Comparison of ENCODE assay signal across 23 cellular contexts in genomic region chr22:39132871-39133524, GRCh38. TPM values are rescaled to one million over a fixed set of nuclear protein-coding genes. Genes with fewer than 3 reads are reported as not detected.
DNase-seq lines count a peak whose midpoint lies in the region; ATAC-seq and TF ChIP-seq lines count a peak whose summit lies in the region.
"Had no signal": no experiment of that assay in that cellular context is flagged by ENCODE, and none has a peak within 500 bp of the region (broad histone marks: within the 10 kb centered on the region; RNA-seq: fewer than 3 reads in every experiment).

No MANE protein-coding gene starts in this region.

- H3K79me1 ChIP-seq in H9 (ENCODE audit: insufficient read depth, low read depth, low read length, poor library complexity, severe bottlenecking) = no peaks in the 10 kb centered on the region

- H3K36me3 ChIP-seq in left lung (peaks cover 0 to 18% of the 10 kb centered on the region in 2 donors), spleen (peaks cover 0 to 78% (median 26%) of the 10 kb centered on the region in 6 donors)
- H3K36me3 ChIP-seq: SJCRH30 had no signal

- H3K27me3 Mint-ChIP-seq in H9 (ENCODE audit: low read depth) (peaks cover 3% of the 10 kb centered on the region), chondrocyte (ENCODE audit: low read depth) (no peaks in the 10 kb centered on the region)
- H3K27me3 Mint-ChIP-seq: B cell; CD8-positive, alpha-beta memory T cell; IgD-negative memory B cell had no signal

- no peak for ATAC-seq in left lung
- ATAC-seq in GM19467 (IDR thresholded peaks at IDR 0.05; ENCODE audit: unreplicated experiment) = no peak
- ATAC-seq in Right ventricle myocardium inferior = no peak

- no peak overlapping the region for H2BK15ac ChIP-seq in H9 (ENCODE audit: low read depth, low read length)

- peaks cover 31 to 33% of the 10 kb centered on the region in 2 experiments for H3K4me1 Mint-ChIP-seq in H9
- peaks cover 12% of the 10 kb centered on the region for H3K4me1 Mint-ChIP-seq in chondrocyte (ENCODE audit: low read depth)
- H3K4me1 Mint-ChIP-seq: B cell had no signal

- H3K4ac ChIP-seq in H9 (ENCODE audit: low read depth, low read length) = no peak overlapping the region

- H3K23ac ChIP-seq in H9 (ENCODE audit: insufficient read length, low read depth, low read length) = no peak overlapping the region

- no peaks in the 10 kb centered on the region for H3K79me2 ChIP-seq in H9 (ENCODE audit: insufficient read depth, low read length)

- H2BK20ac ChIP-seq in H9 (ENCODE audit: low read depth, low read length, poor library complexity, severe bottlenecking) = no peak overlapping the region

- no peak overlapping the region for H2BK12ac ChIP-seq in H9 (ENCODE audit: insufficient read length, low read depth, low read length)

- H4K20me1 ChIP-seq in H9 (ENCODE audit: control insufficient read depth, insufficient read depth, insufficient read length) = no peaks in the 10 kb centered on the region

- H3K27me3 ChIP-seq in H9 (ENCODE audit: insufficient read depth, low read length) (no peaks in the 10 kb centered on the region), left lung (no peaks in the 10 kb centered on the region), spleen (replicated peaks in 1 of 7) (no peaks in the 10 kb centered on the region)
- H3K27me3 ChIP-seq: SJCRH30 had no signal

- H3T11ph ChIP-seq in H9 (ENCODE audit: low read length) = no peak overlapping the region

- no peak overlapping the region for H4K5ac ChIP-seq in H9 (ENCODE audit: insufficient read length, low read depth, low read length)

- H3K9ac ChIP-seq in H9 (ENCODE audit: extremely low read depth, insufficient read length, low read length) = no peak overlapping the region

- peaks cover 4% of the 10 kb centered on the region; the same call in 1 of the 2 replicates for H3K4me1 ChIP-seq in H9 (ENCODE audit: insufficient read depth, low read length)
- H3K4me1 ChIP-seq in left lung = peaks cover 0 to 10% of the 10 kb centered on the region in 2 donors
- H3K4me1 ChIP-seq in spleen = peaks cover 0 to 22% (median 9%) of the 10 kb centered on the region in 6 donors
- H3K4me1 ChIP-seq: SJCRH30 had no signal

- no peak overlapping the region for H3K4me2 ChIP-seq in H9 (ENCODE audit: insufficient read depth, insufficient read length, low read length)

- no CpG with 5 or more reads among the region's 22 CpGs for WGBS in H9 (ENCODE audit: extremely low coverage, insufficient read length, low lambda C conversion rate)
- 82 to 95% (median 93%) methylated on average over 18 to 22 of the region's 22 CpGs for WGBS in spleen, 5 donors

- H3K27ac ChIP-seq in H9 (ENCODE audit: insufficient read length, low read depth, low read length) (no peak overlapping the region), left lung (no peak overlapping the region), spleen (no peak overlapping the region)
- H3K27ac ChIP-seq: C4-2B, HL-60, SJCRH30 had no signal

- no peak overlapping the region for H4K8ac ChIP-seq in H9 (replicated peaks; ENCODE audit: insufficient read length, low read depth, low read length)

- H3K4me3 Mint-ChIP-seq in H9 = no peak overlapping the region
- H3K4me3 Mint-ChIP-seq in chondrocyte (ENCODE audit: unreplicated experiment) = no peak overlapping the region
- H3K4me3 Mint-ChIP-seq: B cell; CD8-positive, alpha-beta memory T cell had no signal

- intact Hi-C loops in left lung (cut with DNase I) (no loop called here), spleen (cut with DNase I; ENCODE audit: low total_unique reads) (no loop called here), Right ventricle myocardium inferior (cut with DNase I) (no loop called here)

- no peak for TF ChIP-seq POLR2A in spleen (IDR thresholded peaks at IDR 0.05)

- H2AK5ac ChIP-seq in H9 (ENCODE audit: insufficient read length, low read length) = no peak overlapping the region

- H3K14ac ChIP-seq in H9 (ENCODE audit: insufficient read depth, low read length) = no peak overlapping the region; the same call in 1 of the 2 replicates

- no peak overlapping the region for H3K56ac ChIP-seq in H9 (ENCODE audit: insufficient read length, low read depth, low read length)

- no peak overlapping the region for H2BK5ac ChIP-seq in H9 (ENCODE audit: insufficient read length, low read length)

- H3K36me3 Mint-ChIP-seq in H9 (ENCODE audit: insufficient read depth in 1 of 3, low read depth in 3 of 3) (no peaks in the 10 kb centered on the region; a peak in 2 of 7 replicates), chondrocyte (ENCODE audit: low read depth) (no peaks in the 10 kb centered on the region)

- no peak overlapping the region for H2AFZ ChIP-seq in H9 (ENCODE audit: low read length)

- no peak overlapping the region for H4K91ac ChIP-seq in H9 (ENCODE audit: insufficient read length, low read depth, low read length)

- DNase-seq in H9 (peak; percentile 28), chondrocyte (ENCODE audit: low spot score) (peak; percentile 71), left lung (peak; percentile 26 to 53), spleen (peak; percentile 66), NCI-H1930 (lab: John Stamatoyannopoulos, UW) (no peak), Right ventricle myocardium inferior (ENCODE audit: missing footprints) (no peak)
- DNase-seq: CD8-positive, alpha-beta memory T cell; DND-41; GOT3; MV-4-11; NCI-H1105; NCI-H1436 treated with DMSO at 0.1 percent for 48 hours; NCI-H2029; NCI-H446; NCI-H524 treated with DMSO at 0.1 percent for 48 hours; NCI-H774; SJCRH30 had no signal

- no peaks in the 10 kb centered on the region for H3K9me3 Mint-ChIP-seq in H9
- no peaks in the 10 kb centered on the region for H3K9me3 Mint-ChIP-seq in chondrocyte (ENCODE audit: low read depth)
- H3K9me3 Mint-ChIP-seq: CD8-positive, alpha-beta memory T cell had no signal

- H3K27ac Mint-ChIP-seq in H9 (no peak overlapping the region; a peak in 1 of 7 replicates), chondrocyte (ENCODE audit: unreplicated experiment) (no peak overlapping the region)

- H2BK120ac ChIP-seq in H9 (ENCODE audit: low read depth, low read length, poor library complexity, severe bottlenecking) = no peak overlapping the region

- no peak overlapping the region for H3K18ac ChIP-seq in H9 (ENCODE audit: insufficient read length, low read depth, low read length)

- H3K9me3 ChIP-seq in H9 (ENCODE audit: control insufficient read depth, low read depth, low read length) (no peaks in the 10 kb centered on the region), left lung (no peaks in the 10 kb centered on the region), spleen (no peaks in the 10 kb centered on the region)
- H3K9me3 ChIP-seq: SJCRH30 had no signal

- no peak for TF ChIP-seq CTCF in H9 (conservative IDR thresholded peaks at IDR 0.05)
- no peak for TF ChIP-seq CTCF in chondrocyte (IDR thresholded peaks at IDR 0.05)
- no peak for TF ChIP-seq CTCF in left lung (IDR thresholded peaks at IDR 0.05)
- no peak for TF ChIP-seq CTCF in spleen (IDR thresholded peaks at IDR 0.05 in 8 of 11, conservative IDR thresholded peaks at IDR 0.05 in 3 of 11)

- H3K23me2 ChIP-seq in H9 (ENCODE audit: insufficient read length, low read depth, low read length, poor library complexity, severe bottlenecking) = no peaks in the 10 kb centered on the region

- H3K4me3 ChIP-seq in left lung = no peak overlapping the region
- no peak overlapping the region for H3K4me3 ChIP-seq in spleen
- H3K4me3 ChIP-seq: SJCRH30 had no signal

RNA-seq across cellular contexts. Expression of gene CBX7, which starts 19.5 kb away (rescaled TPM):
- total RNA-seq in H9 (2021) = 3.7 and 4.2 TPM in 2 replicates
- 3.6 to 6.9 TPM (median 4.7 TPM) in 3 replicates for total RNA-seq in chondrocyte
- total RNA-seq in left lung = 10 to 100 TPM; 17.1 to 17.7 TPM
- 10 to 100 TPM; 50.9 to 99.4 (median 64.6) TPM for total RNA-seq in spleen
- polyA plus RNA-seq in spleen = 10 to 100 TPM; 20.2 to 62.0 (median 26.8) TPM
- total RNA-seq in Right ventricle myocardium inferior = 66.0 TPM

RNA-seq across cellular contexts. Expression of gene APOBEC3H, which starts 36.0 kb away (rescaled TPM):
- total RNA-seq in H9 (2021) (0.48 TPM in 2 replicates), chondrocyte (not detected in 3 replicates), left lung (1 to 10 TPM in 1 of 2 donors, under 1 TPM in 1; 0.94 to 1.3 TPM), spleen (1 to 10 TPM in 5 of 7 donors, under 1 TPM in 1, not detected in 1; 0.70 to 3.8 (median 2.2) TPM), Right ventricle myocardium inferior (0.32 TPM)
- polyA plus RNA-seq in spleen = 1 to 10 TPM; 1.8 to 3.4 (median 2.3) TPM
- total RNA-seq: A673, SJCRH30 had no signal

RNA-seq across cellular contexts. Expression of gene APOBEC3G, which starts 55.9 kb away (rescaled TPM):
- total RNA-seq in H9 (2021) = 1.6 and 2.4 TPM in 2 replicates
- total RNA-seq in chondrocyte = 0.56 to 0.94 TPM (median 0.87 TPM) in 3 replicates
- total RNA-seq in left lung = 10 to 100 TPM in 1 of 2 donors, 1 to 10 TPM in 1; 8.2 to 15.7 TPM
- 10 to 100 TPM; 44.3 to 72.8 (median 53.7) TPM for total RNA-seq in spleen
- polyA plus RNA-seq in spleen = 10 to 100 TPM; 50.9 to 53.1 (median 51.0) TPM
- 3.3 TPM for total RNA-seq in Right ventricle myocardium inferior
- total RNA-seq: SJCRH30 had no signal

Comparison
In these comparisons a context has a peak if more than half of its experiments do, and no peak if none do; other contexts are left out.
1. DNase-seq: peak in H9 (single experiment), chondrocyte (single experiment), left lung (2 of 2) and spleen (single experiment); none in NCI-H1930 (0 of 2) and Right ventricle myocardium inferior (single experiment).